ENCODE assay signal across 8 cellular contexts in the genomic region with DNA sequence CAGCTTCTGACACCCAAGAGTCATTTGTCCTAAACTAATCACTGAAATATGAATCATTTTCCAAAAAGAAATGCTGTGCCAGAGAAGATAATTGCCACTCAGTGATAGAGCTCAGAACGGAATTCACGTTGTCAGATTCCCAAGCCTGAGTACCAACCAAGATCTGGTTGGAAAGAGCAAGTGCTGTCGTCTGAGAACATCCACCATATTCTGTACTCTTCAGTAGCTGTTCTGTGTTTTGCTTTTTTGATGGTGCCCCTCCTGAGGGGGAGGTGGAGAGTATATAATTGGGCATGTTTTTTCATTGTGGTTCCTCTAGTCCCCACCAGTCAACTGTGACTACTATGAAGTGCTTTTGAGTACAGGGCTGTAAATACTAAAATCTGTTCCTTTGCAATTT. TPM values are rescaled to one million over a fixed set of nuclear protein-coding genes. Genes with fewer than 3 reads are reported as not detected.
A peak's percentile ranks its signal among the peaks of the same experiment; 100 is the strongest.
DNase-seq lines count a peak whose midpoint lies in the region; ATAC-seq, FAIRE-seq and TF ChIP-seq lines count a peak whose summit lies in the region.

No MANE protein-coding gene starts in this region.

- H4K8ac ChIP-seq in mesenchymal stem cell (ENCODE audit: low read length) = no peak overlapping the region

- ATAC-seq in HG03432 (IDR thresholded peaks at IDR 0.05; ENCODE audit: unreplicated experiment) = peak; percentile 13

- H3K4me2 ChIP-seq in mesenchymal stem cell (ENCODE audit: low read length, poor library complexity, severe bottlenecking) = peak overlapping the region; percentile 20

- H3K4me3 Mint-ChIP-seq in Calu3 (ENCODE audit: low read depth, unreplicated experiment) = peak overlapping the region; percentile 79

- H3K9ac ChIP-seq in mesenchymal stem cell (ENCODE audit: low read length) = peak overlapping the region; percentile 81

- H3K27me3 ChIP-seq in mesenchymal stem cell (ENCODE audit: control insufficient read depth in 1 of 2, insufficient read depth in 1 of 2, low read length in 2 of 2) = no peaks in the 10 kb centered on the region

- in situ Hi-C loops in astrocyte of the cerebellum (cut with HindIII; ENCODE audit: low sequenced_read_pairs) = no loop called here

- no peak overlapping the region for H2BK5ac ChIP-seq in mesenchymal stem cell (ENCODE audit: low read depth, low read length, poor library complexity, severe bottlenecking)

- no peak for DNase-seq in Calu3
- no peak for DNase-seq in astrocyte of the cerebellum (ENCODE audit: low read depth)
- no peak for DNase-seq in mesenchymal stem cell
- no peak for DNase-seq in kidney tubule cell (ENCODE audit: low spot score)
- DNase-seq in NCI-H1694 (lab: John Stamatoyannopoulos, UW) = no peak
- DNase-seq in NCI-H2171 treated with DMSO at 0.1 percent for 48 hours (lab: John Stamatoyannopoulos, UW) = no peak
- DNase-seq in GM12892 (ENCODE audit: insufficient read length) = no peak

- H3K4me1 ChIP-seq in mesenchymal stem cell (ENCODE audit: control insufficient read depth, insufficient read depth, low read depth, low read length) = no peaks in the 10 kb centered on the region

- peaks cover 0 to 21% of the 10 kb centered on the region in 2 experiments for H3K36me3 ChIP-seq in mesenchymal stem cell (ENCODE audit: control insufficient read depth in 1 of 2, insufficient read depth in 2 of 2, low read depth in 1 of 2, low read length in 2 of 2)

- 84% methylated on average over 3 of the region's 3 CpGs for WGBS in mesenchymal stem cell

- no peak for TF ChIP-seq POLR2A in GM12892 (IDR thresholded peaks at IDR 0.05; ENCODE audit: low read depth, low read length)

- TF ChIP-seq CTCF in Calu3 (IDR thresholded peaks at IDR 0.05; ENCODE audit: unreplicated experiment) (no peak), astrocyte of the cerebellum (IDR thresholded peaks at IDR 0.05; ENCODE audit: low read depth, low read length, missing control alignments) (no peak)

- peak overlapping the region in 1 of 2 experiments; percentile 39 for H3K14ac ChIP-seq in mesenchymal stem cell (ENCODE audit: low read length in 2 of 2)

- no peak overlapping the region for H4K91ac ChIP-seq in mesenchymal stem cell (ENCODE audit: low read length)

- no peak overlapping the region for H2AFZ ChIP-seq in mesenchymal stem cell (ENCODE audit: low read depth, low read length)

- peak overlapping the region; percentile 29 for H3K4me3 ChIP-seq in astrocyte of the cerebellum (ENCODE audit: low read depth, low read length)
- H3K4me3 ChIP-seq in mesenchymal stem cell (ENCODE audit: insufficient read depth in 1 of 2, low read depth in 1 of 2, low read length in 2 of 2) = peak overlapping the region in 1 of 2 experiments; percentile 72

- H3K9me3 Mint-ChIP-seq in Calu3 (ENCODE audit: low read depth, unreplicated experiment) = no peaks in the 10 kb centered on the region

- H2BK120ac ChIP-seq in mesenchymal stem cell (ENCODE audit: low read depth, low read length) = no peak overlapping the region

- H2AK5ac ChIP-seq in mesenchymal stem cell (ENCODE audit: low read length, severe bottlenecking) = no peak overlapping the region

- intact Hi-C loops in Calu3 (cut with micrococcal nuclease; ENCODE audit: unreplicated experiment) = no loop called here

- H3K27ac ChIP-seq in mesenchymal stem cell (ENCODE audit: low read length, poor library complexity, severe bottlenecking) = peak overlapping the region; percentile 74

- peaks cover 6% of the 10 kb centered on the region for H3K36me3 Mint-ChIP-seq in Calu3 (ENCODE audit: insufficient read depth, unreplicated experiment)

- H3K27ac Mint-ChIP-seq in Calu3 (ENCODE audit: unreplicated experiment) = peak overlapping the region; percentile 93

- CTCF ChIA-PET in Calu3 (lab: Charles Lee) = interaction anchor here (0.6 to 1.0 kb wide), 3 partner anchors 17 to 41 kb away, joined by 3 read pairs; no protein-coding TSS in a partner anchor

- TSS peak; percentile 28 for BruUV-seq in Calu3 (replicated peaks; lab: Mats Ljungman, UMichigan)

- no peaks in the 10 kb centered on the region for H3K9me3 ChIP-seq in mesenchymal stem cell (ENCODE audit: control insufficient read depth, low read length)

- H3K23ac ChIP-seq in mesenchymal stem cell (ENCODE audit: low read length in 2 of 2) = no peak overlapping the region

- peaks cover 13% of the 10 kb centered on the region for H3K4me1 Mint-ChIP-seq in Calu3 (ENCODE audit: low read depth, unreplicated experiment)

- no peak overlapping the region for H2BK15ac ChIP-seq in mesenchymal stem cell (ENCODE audit: low read depth, poor library complexity, severe bottlenecking)

- H2BK12ac ChIP-seq in mesenchymal stem cell (ENCODE audit: low read length in 2 of 2) = no peak overlapping the region

- H3K18ac ChIP-seq in mesenchymal stem cell (ENCODE audit: low read depth in 1 of 2, low read length in 2 of 2) = no peak overlapping the region

- no peaks in the 10 kb centered on the region for H3K27me3 Mint-ChIP-seq in Calu3 (ENCODE audit: unreplicated experiment)

- no peak overlapping the region for H3K4ac ChIP-seq in mesenchymal stem cell (ENCODE audit: low read depth in 1 of 2, low read length in 2 of 2)

- H3K79me1 ChIP-seq in mesenchymal stem cell (replicated peaks; ENCODE audit: low read length, poor library complexity, severe bottlenecking) = peaks cover 14% of the 10 kb centered on the region

- no peak for FAIRE-seq in GM12892 (lab: Jason Lieb, UNC)

RNA-seq across cellular contexts. Expression of a gene that starts 13.2 kb away (rescaled TPM):
- 25.8 and 33.0 TPM in 2 replicates for total RNA-seq in Calu3 (2022)
- polyA plus RNA-seq in mesenchymal stem cell (2013, experiment 1 of 2) = 9.3 TPM
- 8.0 TPM for polyA plus RNA-seq in mesenchymal stem cell (2013, experiment 2 of 2)
- 8.2 TPM for polyA plus RNA-seq in GM12892 (2012; ENCODE audit: missing spikeins)

RNA-seq across cellular contexts. Expression of a gene that starts 46.6 kb away (rescaled TPM):
- total RNA-seq in Calu3 (2022) = 22.2 and 24.2 TPM in 2 replicates
- 36.2 TPM for polyA plus RNA-seq in mesenchymal stem cell (2013, experiment 1 of 2)
- 37.0 TPM for polyA plus RNA-seq in mesenchymal stem cell (2013, experiment 2 of 2)
- 26.0 TPM for polyA plus RNA-seq in GM12892 (2012; ENCODE audit: missing spikeins)
